Comparison of ENCODE assay signal across 21 cellular contexts in the genomic region with DNA sequence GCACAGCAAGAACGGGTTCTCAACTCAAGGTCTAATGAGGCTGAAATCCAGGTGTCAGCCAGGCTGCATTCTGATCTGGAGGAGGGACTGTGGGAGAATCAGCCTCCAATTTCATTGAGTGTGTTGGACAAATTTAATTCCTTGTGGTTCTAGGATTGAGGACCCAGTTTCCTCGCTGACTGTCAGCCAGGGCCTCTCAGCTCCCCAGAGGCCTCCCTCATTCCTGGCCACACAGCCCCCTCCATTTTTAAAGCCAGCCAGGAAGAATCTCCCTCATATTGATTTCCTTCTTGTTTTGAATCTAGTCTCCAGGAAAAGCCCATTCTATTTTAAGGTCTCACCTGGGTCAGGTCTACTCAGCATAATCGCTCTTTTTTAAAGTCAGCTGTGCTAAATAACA.
A peak's percentile ranks its signal among the peaks of the same experiment; 100 is the strongest.
DNase-seq lines count a peak whose midpoint lies in the region; ATAC-seq, FAIRE-seq and TF ChIP-seq lines count a peak whose summit lies in the region.
"Had no signal": no experiment of that assay in that cellular context is flagged by ENCODE, and none has a peak within 500 bp of the region (broad histone marks: within the 10 kb centered on the region; RNA-seq: fewer than 3 reads in every experiment).

No MANE protein-coding gene starts in this region.

- H3K23ac ChIP-seq in mesendoderm (ENCODE audit: low read length): no peak overlapping the region

- TF ChIP-seq POLR2A in HepG2 (IDR thresholded peaks at IDR 0.05; ENCODE audit: insufficient read depth in 1 of 2, low read depth in 2 of 2, low read length in 2 of 2) (no peak), right lobe of liver (IDR thresholded peaks at IDR 0.05) (no peak)

- no peak for TF ChIP-seq EP300 in HepG2 (IDR thresholded peaks at IDR 0.05; ENCODE audit: low read depth in 2 of 2, low read length in 2 of 2)
- TF ChIP-seq EP300 in HepG2 (CRISPR knock-in tag; IDR thresholded peaks at IDR 0.05; ENCODE audit: borderline replicate concordance): no peak

- no peaks in the 10 kb centered on the region for H4K20me1 ChIP-seq in HepG2 (ENCODE audit: insufficient read depth, low read length)
- H4K20me1 ChIP-seq: BLaER1 treated with 17β-estradiol and CSF1 and Interleukin-3, amounts not matched to agents 10 nM and 100 nM had no signal

- no peak for FAIRE-seq in HepG2 (lab: Jason Lieb, UNC)
- FAIRE-seq: A549, D721Med, GM12891, GM19239 had no signal

- intact Hi-C loops in activated CD4-positive, alpha-beta T cell treated with anti-CD3 and anti-CD28 coated beads, Interleukin-2, amount 10 ng/mL, durations not matched to agents 24 days and 14 days (cut with micrococcal nuclease): no loop called here
- intact Hi-C loops in activated CD4-positive, alpha-beta T cell treated with anti-CD3 and anti-CD28 coated beads for 36 hours (cut with DNase I, micrococcal nuclease): no loop called here
- intact Hi-C loops in HepG2 (cut with micrococcal nuclease; ENCODE audit: unreplicated experiment) (no loop called here), right lobe of liver (cut with DNase I) (no loop called here)

- no peak for ATAC-seq in activated CD4-positive, alpha-beta T cell treated with anti-CD3 and anti-CD28 coated beads for 36 hours
- no peak for ATAC-seq in HepG2
- no peak for ATAC-seq in right lobe of liver
- ATAC-seq: A549; CD8-positive, alpha-beta T cell had no signal

- CTCF ChIA-PET in activated CD4-positive, alpha-beta T cell treated with anti-CD3 and anti-CD28 coated beads for 36 hours (lab: Charles Lee): interaction anchor here (0.6 to 1.1 kb wide), 2 partner anchors 26 to 180 kb away, joined by 3 read pairs; no protein-coding TSS in a partner anchor
- CTCF ChIA-PET in HepG2 (lab: Yijun Ruan, JAX; ENCODE audit: low intra/inter-chr PET ratio, low total read pairs): no interaction called here

- no peaks in the 10 kb centered on the region for H3K79me1 ChIP-seq in mesendoderm (ENCODE audit: low read length)

- no peak overlapping the region for H3K4me2 ChIP-seq in HepG2 (ENCODE audit: low read depth, low read length)
- no peak overlapping the region for H3K4me2 ChIP-seq in mesendoderm (ENCODE audit: low read length)
- H3K4me2 ChIP-seq: A549; BLaER1 treated with 17β-estradiol and CSF1 and Interleukin-3, amounts not matched to agents 10 nM and 100 nM had no signal

- 23% methylated on average over 3 of the region's 3 CpGs for WGBS in HepG2 (ENCODE audit: low lambda C conversion rate)
- WGBS in right lobe of liver (ENCODE audit: insufficient coverage, low coverage, low lambda C conversion rate, missing lambda C conversion rate): 90% methylated on average over 3 of the region's 3 CpGs
- no CpG with 5 or more reads among the region's 3 CpGs for WGBS in mesendoderm (ENCODE audit: extremely low coverage, insufficient coverage, low lambda C conversion rate)

- H3K4ac ChIP-seq in mesendoderm (ENCODE audit: low read depth, low read length): peak overlapping the region; percentile 36

- H3K4me1 Mint-ChIP-seq in activated CD4-positive, alpha-beta T cell treated with anti-CD3 and anti-CD28 coated beads, Interleukin-2, amount 10 ng/mL, durations not matched to agents 24 days and 14 days: no peaks in the 10 kb centered on the region
- H3K4me1 Mint-ChIP-seq in activated CD4-positive, alpha-beta T cell treated with anti-CD3 and anti-CD28 coated beads for 36 hours: no peaks in the 10 kb centered on the region

- H4K8ac ChIP-seq in mesendoderm (ENCODE audit: low read depth, low read length): no peak overlapping the region

- H3K36me3 ChIP-seq in HepG2 (replicated peaks in 1 of 2; ENCODE audit: control insufficient read depth in 1 of 2, insufficient read depth in 2 of 2, low read length in 2 of 2): no peaks in the 10 kb centered on the region
- no peaks in the 10 kb centered on the region for H3K36me3 ChIP-seq in right lobe of liver
- H3K36me3 ChIP-seq in mesendoderm (ENCODE audit: control insufficient read depth, insufficient read depth, low read length): no peaks in the 10 kb centered on the region
- H3K36me3 ChIP-seq in right atrium auricular region: no peaks in the 10 kb centered on the region
- H3K36me3 ChIP-seq: BLaER1 treated with 17β-estradiol and CSF1 and Interleukin-3, amounts not matched to agents 10 nM and 100 nM had no signal

- no peak for TF ChIP-seq RAD21 in HepG2 (CRISPR knock-in tag; IDR thresholded peaks at IDR 0.05)

- H2AK5ac ChIP-seq in mesendoderm (ENCODE audit: low read length): no peak overlapping the region

- H3K4me3 ChIP-seq in HepG2 (replicated peaks in 1 of 3; ENCODE audit: insufficient read depth in 1 of 3, low read depth in 2 of 3, low read length in 3 of 3) (no peak overlapping the region), right lobe of liver (no peak overlapping the region), mesendoderm (ENCODE audit: low read length) (no peak overlapping the region), right atrium auricular region (no peak overlapping the region)
- H3K4me3 ChIP-seq: A549; BLaER1 treated with 17β-estradiol and CSF1 and Interleukin-3, amounts not matched to agents 10 nM and 100 nM had no signal

- H2BK5ac ChIP-seq in mesendoderm (ENCODE audit: low read length): no peak overlapping the region

- H3K27ac Mint-ChIP-seq in activated CD4-positive, alpha-beta T cell treated with anti-CD3 and anti-CD28 coated beads, Interleukin-2, amount 10 ng/mL, durations not matched to agents 24 days and 14 days: no peak overlapping the region
- no peak overlapping the region for H3K27ac Mint-ChIP-seq in activated CD4-positive, alpha-beta T cell treated with anti-CD3 and anti-CD28 coated beads for 36 hours
- H3K27ac Mint-ChIP-seq: B cell; CD4-positive, alpha-beta T cell; CD8-positive, alpha-beta T cell had no signal

- POLR2A ChIA-PET in activated CD4-positive, alpha-beta T cell treated with anti-CD3 and anti-CD28 coated beads for 36 hours (lab: Charles Lee): no interaction called here
- POLR2A ChIA-PET in HepG2 (lab: Yijun Ruan, JAX): no interaction called here

- no peaks in the 10 kb centered on the region for H3K9me3 Mint-ChIP-seq in activated CD4-positive, alpha-beta T cell treated with anti-CD3 and anti-CD28 coated beads, Interleukin-2, amount 10 ng/mL, durations not matched to agents 24 days and 14 days
- H3K9me3 Mint-ChIP-seq in activated CD4-positive, alpha-beta T cell treated with anti-CD3 and anti-CD28 coated beads for 36 hours (ENCODE audit: low read depth): no peaks in the 10 kb centered on the region
- H3K9me3 Mint-ChIP-seq: CD4-positive, alpha-beta T cell; CD8-positive, alpha-beta T cell had no signal

- H3K4me1 ChIP-seq in HepG2 (ENCODE audit: insufficient read depth, low read length) (peaks cover 16% of the 10 kb centered on the region), right lobe of liver (peaks cover 0 to 1% (median 0%) of the 10 kb centered on the region in 4 donors), mesendoderm (ENCODE audit: control insufficient read depth, low read depth, low read length) (no peaks in the 10 kb centered on the region), right atrium auricular region (no peaks in the 10 kb centered on the region)
- H3K4me1 ChIP-seq: A549, Caco-2 had no signal

- H2BK120ac ChIP-seq in mesendoderm (ENCODE audit: low read depth, low read length): no peak overlapping the region

- H3K4me3 Mint-ChIP-seq in activated CD4-positive, alpha-beta T cell treated with anti-CD3 and anti-CD28 coated beads, Interleukin-2, amount 10 ng/mL, durations not matched to agents 24 days and 14 days: no peak overlapping the region
- H3K4me3 Mint-ChIP-seq in activated CD4-positive, alpha-beta T cell treated with anti-CD3 and anti-CD28 coated beads for 36 hours: no peak overlapping the region
- H3K4me3 Mint-ChIP-seq: B cell; CD4-positive, alpha-beta T cell; CD8-positive, alpha-beta T cell had no signal

- H3K27me3 ChIP-seq in HepG2 (ENCODE audit: control insufficient read depth in 1 of 2, insufficient read depth in 2 of 2, low read length in 2 of 2) (no peaks in the 10 kb centered on the region), right lobe of liver (no peaks in the 10 kb centered on the region), mesendoderm (ENCODE audit: insufficient read depth, low read length, poor library complexity) (no peaks in the 10 kb centered on the region), right atrium auricular region (no peaks in the 10 kb centered on the region)
- H3K27me3 ChIP-seq: BLaER1 treated with 17β-estradiol and CSF1 and Interleukin-3, amounts not matched to agents 10 nM and 100 nM had no signal

- H3K27me3 Mint-ChIP-seq in activated CD4-positive, alpha-beta T cell treated with anti-CD3 and anti-CD28 coated beads, Interleukin-2, amount 10 ng/mL, durations not matched to agents 24 days and 14 days: peaks cover 31% of the 10 kb centered on the region
- H3K27me3 Mint-ChIP-seq in activated CD4-positive, alpha-beta T cell treated with anti-CD3 and anti-CD28 coated beads for 36 hours: peaks cover 3% of the 10 kb centered on the region

- no TSS peak for BruUV-seq in HepG2 (replicated peaks; lab: Mats Ljungman, UMichigan)

- H3K79me2 ChIP-seq in HepG2 (ENCODE audit: insufficient read depth, low read length) (no peaks in the 10 kb centered on the region), mesendoderm (ENCODE audit: control insufficient read depth, insufficient read depth, low read length) (no peaks in the 10 kb centered on the region)

- no peak overlapping the region for H2BK15ac ChIP-seq in mesendoderm (replicated peaks; ENCODE audit: low read depth)

- no peak overlapping the region for H3K18ac ChIP-seq in mesendoderm (ENCODE audit: low read length)

- H3K9me3 ChIP-seq in HepG2 (ENCODE audit: low read length): 0 out of 2 replicates have a peak, but pooled peaks cover 4% of the 10 kb centered on the region
- H3K9me3 ChIP-seq in right lobe of liver: no peaks in the 10 kb centered on the region
- no peaks in the 10 kb centered on the region for H3K9me3 ChIP-seq in right atrium auricular region
- H3K9me3 ChIP-seq: A549; BLaER1 treated with 17β-estradiol and CSF1 and Interleukin-3, amounts not matched to agents 10 nM and 100 nM had no signal

- no peak overlapping the region for H3K56ac ChIP-seq in mesendoderm (ENCODE audit: low read length)

- no peak overlapping the region for H3K9ac ChIP-seq in HepG2 (ENCODE audit: insufficient read depth, low read depth, low read length)
- H3K9ac ChIP-seq in mesendoderm (ENCODE audit: low read length): no peak overlapping the region
- H3K9ac ChIP-seq: BLaER1 treated with 17β-estradiol and CSF1 and Interleukin-3, amounts not matched to agents 10 nM and 100 nM had no signal

- H3K27ac ChIP-seq in HepG2 (ENCODE audit: extremely low read length, insufficient read depth, low read length) (no peak overlapping the region), right lobe of liver (no peak overlapping the region), mesendoderm (ENCODE audit: low read depth, low read length) (no peak overlapping the region), right atrium auricular region (no peak overlapping the region)
- H3K27ac ChIP-seq: 22Rv1; A549; BLaER1 treated with 17β-estradiol and CSF1 and Interleukin-3, amounts not matched to agents 10 nM and 100 nM; C4-2B had no signal

- H4K5ac ChIP-seq in mesendoderm (ENCODE audit: low read length): no peak overlapping the region

- no peak overlapping the region for H2AFZ ChIP-seq in HepG2 (ENCODE audit: low read length)

- peak; percentile 34 for DNase-seq in activated CD4-positive, alpha-beta T cell treated with anti-CD3 and anti-CD28 coated beads, Interleukin-2, amount 10 ng/mL, durations not matched to agents 24 days and 14 days
- no peak for DNase-seq in activated CD4-positive, alpha-beta T cell treated with anti-CD3 and anti-CD28 coated beads for 36 hours
- DNase-seq in HepG2 (ENCODE audit: low spot score) (no peak), right lobe of liver (no peak), mesendoderm (no peak), right atrium auricular region (ENCODE audit: low spot score) (no peak)
- DNase-seq: AML-193; Caco-2; Calu3; CD4-positive, alpha-beta T cell; CD8-positive, alpha-beta T cell; DMS79 treated with DMSO at 0.1 percent for 48 hours; GF-D8 had no signal

- H3K36me3 Mint-ChIP-seq in activated CD4-positive, alpha-beta T cell treated with anti-CD3 and anti-CD28 coated beads, Interleukin-2, amount 10 ng/mL, durations not matched to agents 24 days and 14 days (ENCODE audit: low read depth): no peaks in the 10 kb centered on the region
- H3K36me3 Mint-ChIP-seq in activated CD4-positive, alpha-beta T cell treated with anti-CD3 and anti-CD28 coated beads for 36 hours (ENCODE audit: low read depth): no peaks in the 10 kb centered on the region
- H3K36me3 Mint-ChIP-seq: CD8-positive, alpha-beta T cell had no signal

- TF ChIP-seq CTCF in HepG2 (CRISPR knock-in tag; IDR thresholded peaks at IDR 0.05): no peak
- TF ChIP-seq CTCF in right lobe of liver (IDR thresholded peaks at IDR 0.05): no peak
- no peak for TF ChIP-seq CTCF in right atrium auricular region (IDR thresholded peaks at IDR 0.05)

- in situ Hi-C loops in HepG2 (cut with HindIII; ENCODE audit: extremely low pct_ligation_motif_present, low pct_unique_long_range_greater_than_20kb): no loop called here
